29 cellular contexts compared by ENCODE assay signal in genomic region chr10:536371-536925, GRCh38.
DNase-seq lines count a peak whose midpoint lies in the region; ATAC-seq and TF ChIP-seq lines count a peak whose summit lies in the region.
"Had no signal": no experiment of that assay in that cellular context is flagged by ENCODE, and none has a peak within 500 bp of the region (broad histone marks: within the 10 kb centered on the region; RNA-seq: fewer than 3 reads in every experiment).

No MANE protein-coding gene starts in this region.

- H3K27me3 Mint-ChIP-seq in Calu3 (ENCODE audit: unreplicated experiment) = no peaks in the 10 kb centered on the region

- peaks cover 15% of the 10 kb centered on the region for H3K4me1 Mint-ChIP-seq in Calu3 (ENCODE audit: low read depth, unreplicated experiment)
- H3K4me1 Mint-ChIP-seq: activated naive CD8-positive, alpha-beta T cell treated with anti-CD3 and anti-CD28 coated beads, Interleukin-2, amount 50 U/mL, for 24 hours; endodermal cell had no signal

- DNase-seq in activated effector memory CD4-positive, alpha-beta T cell treated with anti-CD3 and anti-CD28 coated beads, Interleukin-2, amount 50 U/mL, for 16 hours = peak; percentile 49
- DNase-seq in activated effector memory CD4-positive, alpha-beta T cell treated with Interleukin-2 at 50 U/mL for 16 hours = no peak
- DNase-seq in astrocyte of the hippocampus (ENCODE audit: low read depth, low spot score) (peak; percentile 29), kidney tubule cell (ENCODE audit: low spot score) (peak; percentile 64), NCI-H510A (lab: John Stamatoyannopoulos, UW) (no peak), Calu3 (no peak)
- no peak for DNase-seq in stimulated activated CD4-positive, alpha-beta T cell treated with anti-CD3 and anti-CD28 coated beads, Interleukin-12 subunit alpha, Interleukin-12 subunit beta, amount 100 ng/mL, for 4 hours
- DNase-seq: activated CD4-positive, CD25-positive, alpha-beta regulatory T cell; activated gamma-delta T cell treated with Interleukin-2 at 50 U/mL for 16 hours; activated naive CD8-positive, alpha-beta T cell treated with anti-CD3 and anti-CD28 coated beads, Interleukin-2, amount 50 U/mL, for 24 hours; activated T-cell treated with anti-CD3 and anti-CD28 coated beads, Interleukin-2, amount 50 U/mL, for 24 hours; AML-193; CD4-positive, alpha-beta memory T cell; DMS 273 treated with DMSO at 0.1 percent for 48 hours; endodermal cell; hippocampal formation; KG1; mesenchymal stem cell; MM.1S; NCI-H2029; NCI-H526 treated with DMSO at 0.1 percent for 48 hours; NK-92 treated with Interleukin-12 subunit alpha and Interleukin-12 subunit beta, amount 100 ng/mL, for 24 hours; PC-3; stimulated activated CD4-positive, alpha-beta T cell treated with anti-CD3 and anti-CD28 coated beads, Interleukin-4, amount 100 ng/mL, for 1 hour; T-helper 1 cell had no signal

- intact Hi-C loops in Calu3 (cut with micrococcal nuclease; ENCODE audit: unreplicated experiment) = no loop called here

- peaks cover under 1% of the 10 kb centered on the region for H3K36me3 Mint-ChIP-seq in Calu3 (ENCODE audit: insufficient read depth, unreplicated experiment)
- H3K36me3 Mint-ChIP-seq: CD4-positive, alpha-beta memory T cell had no signal

- no TSS peak for BruUV-seq in Calu3 (replicated peaks; lab: Mats Ljungman, UMichigan)

- no peak overlapping the region for H3K27ac Mint-ChIP-seq in Calu3 (ENCODE audit: unreplicated experiment)
- H3K27ac Mint-ChIP-seq: activated naive CD8-positive, alpha-beta T cell treated with anti-CD3 and anti-CD28 coated beads, Interleukin-2, amount 50 U/mL, for 24 hours; activated T-cell treated with anti-CD3 and anti-CD28 coated beads, Interleukin-2, amount 50 U/mL, for 24 hours; CD4-positive, alpha-beta memory T cell; endodermal cell had no signal

- H3K9me3 Mint-ChIP-seq in Calu3 (ENCODE audit: low read depth, unreplicated experiment) = no peaks in the 10 kb centered on the region
- H3K9me3 Mint-ChIP-seq: activated naive CD8-positive, alpha-beta T cell treated with anti-CD3 and anti-CD28 coated beads, Interleukin-2, amount 50 U/mL, for 24 hours; activated T-cell treated with anti-CD3 and anti-CD28 coated beads, Interleukin-2, amount 50 U/mL, for 24 hours; central memory CD8-positive, alpha-beta T cell; endodermal cell had no signal

- no peak for ATAC-seq in esophagus mucosa
- ATAC-seq: activated naive CD8-positive, alpha-beta T cell treated with anti-CD3 and anti-CD28 coated beads, Interleukin-2, amount 50 U/mL, for 24 hours; left lobe of liver; PC-3; right lobe of liver had no signal

- H3K4me3 Mint-ChIP-seq in Calu3 (ENCODE audit: low read depth, unreplicated experiment) = no peak overlapping the region
- H3K4me3 Mint-ChIP-seq: activated naive CD8-positive, alpha-beta T cell treated with anti-CD3 and anti-CD28 coated beads, Interleukin-2, amount 50 U/mL, for 24 hours; activated T-cell treated with anti-CD3 and anti-CD28 coated beads, Interleukin-2, amount 50 U/mL, for 24 hours; CD4-positive, alpha-beta memory T cell; central memory CD8-positive, alpha-beta T cell; endodermal cell had no signal

- CTCF ChIA-PET in Calu3 (lab: Charles Lee) = no interaction called here

- no peak for TF ChIP-seq CTCF in Calu3 (IDR thresholded peaks at IDR 0.05; ENCODE audit: unreplicated experiment)

Comparison
In these comparisons a context has a peak if more than half of its experiments do, and no peak if none do; other contexts are left out.
1. DNase-seq: peak in activated effector memory CD4-positive, alpha-beta T cell treated with anti-CD3 and anti-CD28 coated beads, Interleukin-2, amount 50 U/mL, for 16 hours (single experiment), astrocyte of the hippocampus (single experiment) and kidney tubule cell (single experiment); none in activated effector memory CD4-positive, alpha-beta T cell treated with Interleukin-2 at 50 U/mL for 16 hours (single experiment), NCI-H510A (single experiment), stimulated activated CD4-positive, alpha-beta T cell treated with anti-CD3 and anti-CD28 coated beads, Interleukin-12 subunit alpha, Interleukin-12 subunit beta, amount 100 ng/mL, for 4 hours (single experiment) and Calu3 (single experiment).